Comparison of ENCODE assay signal across 9 cellular contexts in genomic region chr17:7486181-7486580, GRCh38. TPM values are rescaled to one million over a fixed set of nuclear protein-coding genes. Genes with fewer than 3 reads are reported as not detected.
A peak's percentile ranks its signal among the peaks of the same experiment; 100 is the strongest.
DNase-seq lines count a peak whose midpoint lies in the region; ATAC-seq and TF ChIP-seq lines count a peak whose summit lies in the region.
"Had no signal": no experiment of that assay in that cellular context is flagged by ENCODE, and none has a peak within 500 bp of the region (broad histone marks: within the 10 kb centered on the region; RNA-seq: fewer than 3 reads in every experiment).

No MANE protein-coding gene starts in this region.

- H3K9me3 ChIP-seq in psoas muscle = no peaks in the 10 kb centered on the region

- H3K4me3 ChIP-seq in epithelial cell of proximal tubule (ENCODE audit: low read depth, low read length) (peak overlapping the region; percentile 94), psoas muscle (peak overlapping the region; percentile 85)

- ATAC-seq in psoas muscle = no peak

- H3K4me1 ChIP-seq in psoas muscle = peaks cover 55% of the 10 kb centered on the region

- H3K27ac ChIP-seq in psoas muscle = peak overlapping the region; percentile 6

- WGBS in psoas muscle, 3 donors = 49 to 53% (median 52%) methylated on average over 3 of the region's 3 CpGs

- peaks cover 3 to 6% of the 10 kb centered on the region in 2 donors for H3K36me3 ChIP-seq in psoas muscle (ENCODE audit: insufficient read depth in 1 of 2, low read depth in 1 of 2)

- intact Hi-C loops in psoas muscle (cut with DNase I) = loop anchor here (5.0 kb wide), 2 partner anchors 94 to 134 kb away; partner anchors contain the start of genes KCTD11 (in 2 of the 2) and PLSCR3 (in 1 of the 2)

- DNase-seq in GM04504 (ENCODE audit: low read depth) (peak; percentile 10), RPMI7951 (ENCODE audit: low read depth) (peak; percentile 59), epithelial cell of proximal tubule (ENCODE audit: low read depth) (no peak), psoas muscle (no peak), NCI-H1694 treated with DMSO at 0.1 percent for 48 hours (lab: John Stamatoyannopoulos, UW) (no peak), NCI-H2107 (lab: John Stamatoyannopoulos, UW) (no peak), putamen (ENCODE audit: low spot score) (no peak), DMS53 treated with DMSO at 0.1 percent for 48 hours (lab: John Stamatoyannopoulos, UW; ENCODE audit: unreplicated experiment) (no peak)

- TF ChIP-seq CTCF in epithelial cell of proximal tubule (conservative IDR thresholded peaks at IDR 0.05; ENCODE audit: low read depth, low read length) = no peak
- TF ChIP-seq CTCF in psoas muscle (IDR thresholded peaks at IDR 0.05) = no peak

- H3K27me3 ChIP-seq in psoas muscle (ENCODE audit: insufficient read depth in 3 of 3, low read length in 2 of 3) = no peaks in the 10 kb centered on the region

RNA-seq across cellular contexts. Expression of gene POLR2A, which starts 2.0 kb away (rescaled TPM):
- total RNA-seq in RPMI7951 (2014; rRNA removed; shearing (Covaris generic)) = 15.4 and 22.3 TPM in 2 replicates
- total RNA-seq in epithelial cell of proximal tubule (30.3 and 30.5 TPM in 2 replicates), psoas muscle (10 to 100 TPM; 42.7 to 74.3 (median 56.9) TPM)
- polyA plus RNA-seq in psoas muscle = 10 to 100 TPM in 2 of 3 donors, 1 to 10 TPM in 1; 8.0 to 68.7 (median 15.0) TPM

RNA-seq across cellular contexts. Expression of gene SLC35G6, which starts 4.9 kb away (rescaled TPM):
- total RNA-seq in RPMI7951 (2014; rRNA removed; shearing (Covaris generic)) = not detected in 2 replicates
- total RNA-seq in epithelial cell of proximal tubule (not detected in 2 replicates), psoas muscle (not detected)
- polyA plus RNA-seq in psoas muscle = under 1 TPM in 1 of 3 donors, not detected in 2; 0.05 TPM
- total RNA-seq: lung microvascular endothelial cell had no signal

RNA-seq across cellular contexts. Expression of gene ZBTB4, which starts 6.8 kb away (rescaled TPM):
- total RNA-seq in RPMI7951 (2014; rRNA removed; shearing (Covaris generic)) = 14.3 and 14.8 TPM in 2 replicates
- total RNA-seq in epithelial cell of proximal tubule (17.9 and 24.6 TPM in 2 replicates), psoas muscle (10 to 100 TPM; 29.3 to 43.2 (median 35.5) TPM)
- polyA plus RNA-seq in psoas muscle = 10 to 100 TPM; 10.3 to 20.2 (median 13.5) TPM

RNA-seq across cellular contexts. Expression of gene CHRNB1, which starts 41.3 kb away (rescaled TPM):
- total RNA-seq in RPMI7951 (2014; rRNA removed; shearing (Covaris generic)) = 10.4 and 11.9 TPM in 2 replicates
- 21.3 and 30.7 TPM in 2 replicates for total RNA-seq in epithelial cell of proximal tubule
- total RNA-seq in psoas muscle = 100 to 1,000 TPM; 107 to 190 (median 147) TPM
- 100 to 1,000 TPM in 1 of 3 donors, 10 to 100 TPM in 2; 73.0 to 118 (median 91.7) TPM for polyA plus RNA-seq in psoas muscle

RNA-seq across cellular contexts. Expression of gene FGF11, which starts 46.9 kb away (rescaled TPM):
- total RNA-seq in RPMI7951 (2014; rRNA removed; shearing (Covaris generic)) = 2.0 and 4.1 TPM in 2 replicates
- total RNA-seq in epithelial cell of proximal tubule (0.51 and 11.5 TPM in 2 replicates), psoas muscle (10 to 100 TPM in 3 of 4 donors, 1 to 10 TPM in 1; 2.7 to 21.1 (median 10.1) TPM)
- 1 to 10 TPM; 2.0 to 4.4 (median 3.7) TPM for polyA plus RNA-seq in psoas muscle

Comparison
In these comparisons a context has a peak if more than half of its experiments do, and no peak if none do; other contexts are left out.
1. DNase-seq: peak in GM04504 (single experiment) and RPMI7951 (single experiment); none in epithelial cell of proximal tubule (single experiment), psoas muscle (0 of 2), NCI-H1694 treated with DMSO at 0.1 percent for 48 hours (single experiment), NCI-H2107 (single experiment), putamen (single experiment) and DMS53 treated with DMSO at 0.1 percent for 48 hours (single experiment).